In genomic region chr11:64872790-64873488, GRCh38 we compare ENCODE assay signal across 14 cellular contexts. TPM values are rescaled to one million over a fixed set of nuclear protein-coding genes. Genes with fewer than 3 reads are reported as not detected.
DNase-seq lines count a peak whose midpoint lies in the region; ATAC-seq and TF ChIP-seq lines count a peak whose summit lies in the region.
"Had no signal": no experiment of that assay in that cellular context is flagged by ENCODE, and none has a peak within 500 bp of the region (broad histone marks: within the 10 kb centered on the region; RNA-seq: fewer than 3 reads in every experiment).

No MANE protein-coding gene starts in this region.

- H3K4me3 ChIP-seq in Loucy (ENCODE audit: low read length, poor library complexity, severe bottlenecking) (no peak overlapping the region), colonic mucosa (no peak overlapping the region), osteoblast (ENCODE audit: insufficient read depth, low read length) (no peak overlapping the region), A673 (ENCODE audit: low read depth, low read length, poor library complexity, severe bottlenecking) (no peak overlapping the region)
- H3K4me3 ChIP-seq: skin epidermis had no signal

- H3K9me2 ChIP-seq in Loucy (replicated peaks; ENCODE audit: low read depth, low read length) = no peaks in the 10 kb centered on the region

- H4K20me1 ChIP-seq in Loucy (ENCODE audit: insufficient read depth, low read length, poor library complexity, severe bottlenecking) (peaks cover 20% of the 10 kb centered on the region), osteoblast (ENCODE audit: insufficient read depth, low read length) (peaks cover 84% of the 10 kb centered on the region)

- no peak for ATAC-seq in GM19452 (IDR thresholded peaks at IDR 0.05; ENCODE audit: unreplicated experiment)
- ATAC-seq: HCT116 had no signal

- no peak for TF ChIP-seq CTCF in Loucy (conservative IDR thresholded peaks at IDR 0.05; ENCODE audit: low read length)
- TF ChIP-seq CTCF in colonic mucosa (IDR thresholded peaks at IDR 0.05) = no peak
- no peak for TF ChIP-seq CTCF in osteoblast (IDR thresholded peaks at IDR 0.05; ENCODE audit: extremely low read depth, low read depth, low read length)
- TF ChIP-seq CTCF in A673 (conservative IDR thresholded peaks at IDR 0.05; ENCODE audit: low read depth, low read length) = no peak

- BruUV-seq in A673 (replicated peaks; lab: Mats Ljungman, UMichigan) = no TSS peak

- H3F3A ChIP-seq in Loucy (ENCODE audit: low read depth) = no peaks in the 10 kb centered on the region

- H3K79me2 ChIP-seq in Loucy (ENCODE audit: insufficient read depth, low read length) (peaks cover 93% of the 10 kb centered on the region), osteoblast (ENCODE audit: insufficient read depth, low read length) (peaks cover 93% of the 10 kb centered on the region)

- no peaks in the 10 kb centered on the region for H3K9me3 ChIP-seq in Loucy (ENCODE audit: insufficient read depth, low read depth, low read length)
- H3K9me3 ChIP-seq in colonic mucosa = no peaks in the 10 kb centered on the region
- H3K9me3 ChIP-seq in osteoblast (ENCODE audit: low read depth, low read length) = no peaks in the 10 kb centered on the region
- H3K9me3 ChIP-seq in A673 (ENCODE audit: low read depth, low read length, poor library complexity, severe bottlenecking) = no peaks in the 10 kb centered on the region

- POLR2A ChIA-PET in A673 (lab: Charles Lee; ENCODE audit: low non-redundant PET) = interaction anchor here (0.6 kb wide), 1 partner anchor 839 kb away, joined by 16 read pairs; no protein-coding TSS in a partner anchor

- intact Hi-C loops in colonic mucosa (cut with DNase I) (no loop called here), A673 (cut with micrococcal nuclease; ENCODE audit: unreplicated experiment) (no loop called here)

- H3K36me3 ChIP-seq in Loucy (ENCODE audit: insufficient read depth, low read length) (peaks cover 4% of the 10 kb centered on the region; the same call in 1 of the 2 replicates), colonic mucosa (no peaks in the 10 kb centered on the region), osteoblast (ENCODE audit: insufficient read depth, low read length) (peaks cover 44% of the 10 kb centered on the region), A673 (ENCODE audit: insufficient read depth, low read length, poor library complexity, severe bottlenecking) (peaks cover 14% of the 10 kb centered on the region)

- H3K27me3 ChIP-seq in Loucy (ENCODE audit: insufficient read depth, low read length, poor library complexity, severe bottlenecking) = no peaks in the 10 kb centered on the region
- no peaks in the 10 kb centered on the region for H3K27me3 ChIP-seq in colonic mucosa
- H3K27me3 ChIP-seq in osteoblast (ENCODE audit: insufficient read depth, low read length) = no peaks in the 10 kb centered on the region
- H3K27me3 ChIP-seq in A673 (replicated peaks; ENCODE audit: insufficient read depth, low read depth, low read length, poor library complexity) = no peaks in the 10 kb centered on the region

- peak overlapping the region; percentile 16 for H3K9ac ChIP-seq in Loucy (ENCODE audit: low read depth, low read length, poor library complexity, severe bottlenecking)
- H3K9ac ChIP-seq in colonic mucosa (ENCODE audit: low read depth in 2 of 2, low read length in 2 of 2) = peak overlapping the region in 1 of 2 donors; percentile 63

- DNase-seq in G401 (ENCODE audit: low spot score) (peak; percentile 70), colonic mucosa (peak; percentile 36), osteoblast (ENCODE audit: insufficient read length, low spot score, missing footprints) (no peak), SIG-M5 (lab: John Stamatoyannopoulos, UW) (no peak), GM03348 (ENCODE audit: low spot score) (no peak), A673 (ENCODE audit: low spot score) (no peak)
- DNase-seq: cortex of kidney; glutamatergic neuron; NCI-H524 treated with DMSO at 0.1 percent for 48 hours; stimulated activated CD8-positive, alpha-beta memory T cell treated with anti-CD3 and anti-CD28 coated beads, Interleukin-4, amount 100 ng/mL, for 48 hours had no signal

- H2AFZ ChIP-seq in Loucy (ENCODE audit: low read length) (no peak overlapping the region), osteoblast (ENCODE audit: low read length) (no peak overlapping the region)

- H3K27ac ChIP-seq in colonic mucosa = peak overlapping the region; percentile 38
- H3K27ac ChIP-seq in osteoblast (ENCODE audit: low read depth, low read length) = peak overlapping the region; percentile 2
- no peak overlapping the region for H3K27ac ChIP-seq in A673 (ENCODE audit: low read depth, low read length, poor library complexity, severe bottlenecking)

- in situ Hi-C loops in G401 (cut with HindIII; ENCODE audit: low sequenced_read_pairs) = no loop called here

- H3K4me1 ChIP-seq in Loucy (ENCODE audit: insufficient read depth, low read length, poor library complexity, severe bottlenecking) (peaks cover 67% of the 10 kb centered on the region), colonic mucosa (peaks cover 51% of the 10 kb centered on the region), osteoblast (ENCODE audit: insufficient read depth, low read length) (peaks cover 49% of the 10 kb centered on the region), A673 (ENCODE audit: insufficient read depth, low read length, poor library complexity, severe bottlenecking) (peaks cover 20% of the 10 kb centered on the region)

- CTCF ChIA-PET in A673 (lab: Charles Lee) = no interaction called here

- H3K4me2 ChIP-seq in Loucy (ENCODE audit: low read depth, low read length, poor library complexity, severe bottlenecking) (peak overlapping the region; percentile 45), osteoblast (ENCODE audit: insufficient read depth, low read length) (no peak overlapping the region)

RNA-seq across cellular contexts. Expression of gene EHD1, which starts 5.5 kb away (rescaled TPM):
- total RNA-seq in G401 (2014; rRNA removed; shearing (Covaris generic)) = 25.3 and 32.4 TPM in 2 replicates
- total RNA-seq in colonic mucosa = 10 to 100 TPM; 66.5 to 72.3 TPM
- 51.3 and 51.4 TPM in 2 replicates for total RNA-seq in osteoblast
- 53.3 and 63.1 TPM in 2 replicates for total RNA-seq in A673 (2021)

RNA-seq across cellular contexts. Expression of gene CDC42BPG, which starts 28.5 kb away (rescaled TPM):
- 1.6 and 2.3 TPM in 2 replicates for total RNA-seq in G401 (2014; rRNA removed; shearing (Covaris generic))
- total RNA-seq in colonic mucosa = 10 to 100 TPM; 29.3 to 41.6 TPM
- total RNA-seq in osteoblast = under 0.01 and 0.29 TPM in 2 replicates
- 4.6 and 6.6 TPM in 2 replicates for total RNA-seq in A673 (2021)

RNA-seq across cellular contexts. Expression of gene ATG2A, which starts 44.1 kb away (rescaled TPM):
- total RNA-seq in G401 (2014; rRNA removed; shearing (Covaris generic)) = 15.8 and 20.5 TPM in 2 replicates
- 10 to 100 TPM; 30.6 to 32.8 TPM for total RNA-seq in colonic mucosa
- total RNA-seq in osteoblast = 20.0 and 25.7 TPM in 2 replicates
- 28.6 and 29.6 TPM in 2 replicates for total RNA-seq in A673 (2021)

RNA-seq across cellular contexts. Expression of gene PPP2R5B, which starts 51.5 kb away (rescaled TPM):
- total RNA-seq in G401 (2014; rRNA removed; shearing (Covaris generic)) = 11.7 and 20.5 TPM in 2 replicates
- total RNA-seq in colonic mucosa = 10 to 100 TPM; 18.6 to 36.1 TPM
- total RNA-seq in osteoblast = 6.2 and 6.8 TPM in 2 replicates
- total RNA-seq in A673 (2021) = 16.1 and 17.2 TPM in 2 replicates

Comparison
In these comparisons a context has a peak if more than half of its experiments do, and no peak if none do; other contexts are left out.
1. DNase-seq: peak in G401 (single experiment) and colonic mucosa (single experiment); none in osteoblast (single experiment), SIG-M5 (single experiment), GM03348 (single experiment) and A673 (single experiment).